ENCODE assay signal across 8 cellular contexts in genomic region chr1:230424440-230425251, GRCh38. TPM values are rescaled to one million over a fixed set of nuclear protein-coding genes. Genes with fewer than 3 reads are reported as not detected.
DNase-seq lines count a peak whose midpoint lies in the region; ATAC-seq and TF ChIP-seq lines count a peak whose summit lies in the region.

No MANE protein-coding gene starts in this region.

- H3K36me3 Mint-ChIP-seq in H9 (ENCODE audit: insufficient read depth in 1 of 3, low read depth in 3 of 3) (peaks cover 15 to 17% (median 16%) of the 10 kb centered on the region in 3 experiments), progenitor cell of endocrine pancreas (ENCODE audit: insufficient read depth) (peaks cover 8% of the 10 kb centered on the region)

- H2AFZ ChIP-seq in H9 (ENCODE audit: low read length), result no peak overlapping the region

- H2BK20ac ChIP-seq in H9 (ENCODE audit: low read depth, low read length, poor library complexity, severe bottlenecking), result no peak overlapping the region

- H2BK12ac ChIP-seq in H9 (ENCODE audit: insufficient read length, low read depth, low read length), result no peak overlapping the region

- TF ChIP-seq CTCF in H9 (conservative IDR thresholded peaks at IDR 0.05), result no peak
- peak; percentile 15 for TF ChIP-seq CTCF in progenitor cell of endocrine pancreas (IDR thresholded peaks at IDR 0.05; ENCODE audit: unreplicated experiment)

- H4K91ac ChIP-seq in H9 (ENCODE audit: insufficient read length, low read depth, low read length), result no peak overlapping the region

- H2BK15ac ChIP-seq in H9 (ENCODE audit: low read depth, low read length), result no peak overlapping the region

- H2BK5ac ChIP-seq in H9 (ENCODE audit: insufficient read length, low read length), result no peak overlapping the region

- H3K9me3 ChIP-seq in H9 (ENCODE audit: control insufficient read depth, low read depth, low read length), result no peaks in the 10 kb centered on the region
- H3K9me3 ChIP-seq in endocrine pancreas (ENCODE audit: control insufficient read depth, low read length), result no peaks in the 10 kb centered on the region

- H3K36me3 ChIP-seq in endocrine pancreas (ENCODE audit: control insufficient read depth, insufficient read depth, low read length), result no peaks in the 10 kb centered on the region

- no peak overlapping the region for H4K5ac ChIP-seq in H9 (ENCODE audit: insufficient read length, low read depth, low read length)

- H3K18ac ChIP-seq in H9 (ENCODE audit: insufficient read length, low read depth, low read length), result no peak overlapping the region

- H3K79me2 ChIP-seq in H9 (ENCODE audit: insufficient read depth, low read length), result peaks cover 7% of the 10 kb centered on the region; the same call in 1 of the 2 replicates

- H3K56ac ChIP-seq in H9 (ENCODE audit: insufficient read length, low read depth, low read length), result no peak overlapping the region

- H3K4me1 Mint-ChIP-seq in H9 (peaks cover 50 to 67% of the 10 kb centered on the region in 2 experiments), progenitor cell of endocrine pancreas (ENCODE audit: low read depth) (peaks cover 15% of the 10 kb centered on the region)

- peak overlapping the region; percentile 29 for H3K4me3 ChIP-seq in endocrine pancreas (ENCODE audit: control insufficient read depth, insufficient read depth, low read length)

- H3K23ac ChIP-seq in H9 (ENCODE audit: insufficient read length, low read depth, low read length), result no peak overlapping the region

- H3K27me3 Mint-ChIP-seq in H9 (ENCODE audit: low read depth), result peaks cover 25% of the 10 kb centered on the region
- peaks cover 68% of the 10 kb centered on the region for H3K27me3 Mint-ChIP-seq in progenitor cell of endocrine pancreas

- H3K4me3 Mint-ChIP-seq in H9, result peak overlapping the region; percentile 81 to 90
- H3K4me3 Mint-ChIP-seq in progenitor cell of endocrine pancreas (ENCODE audit: low read depth), result peak overlapping the region; percentile 83

- H3K9ac ChIP-seq in H9 (ENCODE audit: extremely low read depth, insufficient read length, low read length) (peak overlapping the region; percentile 29), endocrine pancreas (ENCODE audit: control insufficient read depth, insufficient read depth, low read length) (peak overlapping the region; percentile 48)

- DNase-seq in H9 (peak; percentile 48), NCI-H345 treated with DMSO at 0.1 percent for 48 hours (lab: John Stamatoyannopoulos, UW; ENCODE audit: unreplicated experiment) (peak; percentile 17), progenitor cell of endocrine pancreas (ENCODE audit: low spot score, unreplicated experiment) (no peak)
- DNase-seq in effector CD8-positive, alpha-beta T cell (lab: John Stamatoyannopoulos, UW), result no peak
- no peak for DNase-seq in NK-92 treated with Interleukin-12 subunit alpha and Interleukin-12 subunit beta, amount 100 ng/mL, for 24 hours (lab: John Stamatoyannopoulos, UW)
- DNase-seq in activated CD4-positive, alpha-beta T cell treated with anti-CD3 and anti-CD28 coated beads for 4 hours, result no peak

- no peak overlapping the region for H2BK120ac ChIP-seq in H9 (ENCODE audit: low read depth, low read length, poor library complexity, severe bottlenecking)

- H4K8ac ChIP-seq in H9 (replicated peaks; ENCODE audit: insufficient read length, low read depth, low read length), result no peak overlapping the region

- no peaks in the 10 kb centered on the region for H4K20me1 ChIP-seq in H9 (ENCODE audit: control insufficient read depth, insufficient read depth, insufficient read length)

- WGBS in H9 (ENCODE audit: extremely low coverage, insufficient read length, low lambda C conversion rate), result no CpG with 5 or more reads among the region's 30 CpGs

- peaks cover 12% of the 10 kb centered on the region for H3K23me2 ChIP-seq in H9 (ENCODE audit: insufficient read length, low read depth, low read length, poor library complexity, severe bottlenecking)

- no peak for ATAC-seq in HG02870 (IDR thresholded peaks at IDR 0.05; ENCODE audit: unreplicated experiment)

- H3K4me1 ChIP-seq in H9 (ENCODE audit: insufficient read depth, low read length) (no peaks in the 10 kb centered on the region; the same call in 1 of the 2 replicates), endocrine pancreas (ENCODE audit: control insufficient read depth, insufficient read depth, low read length) (no peaks in the 10 kb centered on the region)

- H3T11ph ChIP-seq in H9 (ENCODE audit: low read length), result no peak overlapping the region

- no peak overlapping the region for H3K27ac ChIP-seq in H9 (ENCODE audit: insufficient read length, low read depth, low read length)

- H2AK5ac ChIP-seq in H9 (ENCODE audit: insufficient read length, low read length), result no peak overlapping the region

- H3K9me3 Mint-ChIP-seq in H9, result peaks cover 12 to 13% of the 10 kb centered on the region in 2 experiments
- H3K9me3 Mint-ChIP-seq in progenitor cell of endocrine pancreas (ENCODE audit: low read depth), result peaks cover 6% of the 10 kb centered on the region

- peak overlapping the region; percentile 88 for H3K4me2 ChIP-seq in H9 (ENCODE audit: insufficient read depth, insufficient read length, low read length)

- H3K27me3 ChIP-seq in H9 (ENCODE audit: insufficient read depth, low read length) (no peaks in the 10 kb centered on the region; the same call in 1 of the 2 replicates), endocrine pancreas (ENCODE audit: control insufficient read depth, insufficient read depth, low read length) (no peaks in the 10 kb centered on the region)

- H3K4ac ChIP-seq in H9 (ENCODE audit: low read depth, low read length), result no peak overlapping the region

- H3K27ac Mint-ChIP-seq in H9 (peak overlapping the region in 1 of 3 experiments; percentile 25; a peak in 1 of 7 replicates), progenitor cell of endocrine pancreas (peak overlapping the region; percentile 87)

- no peak overlapping the region; the same call in 1 of the 2 replicates for H3K14ac ChIP-seq in H9 (ENCODE audit: insufficient read depth, low read length)

- no peaks in the 10 kb centered on the region for H3K79me1 ChIP-seq in H9 (ENCODE audit: insufficient read depth, low read depth, low read length, poor library complexity, severe bottlenecking)

RNA-seq across cellular contexts. Expression of gene PGBD5, which starts 1.5 kb away (rescaled TPM):
- 19.0 and 19.1 TPM in 2 replicates for total RNA-seq in H9 (2021)
- 12.6 and 16.2 TPM in 2 replicates for total RNA-seq in progenitor cell of endocrine pancreas

Comparison
In these comparisons a context has a peak if more than half of its experiments do, and no peak if none do; other contexts are left out.
1. DNase-seq: peak in H9 (single experiment) and NCI-H345 treated with DMSO at 0.1 percent for 48 hours (single experiment); none in progenitor cell of endocrine pancreas (single experiment), effector CD8-positive, alpha-beta T cell (single experiment), NK-92 treated with Interleukin-12 subunit alpha and Interleukin-12 subunit beta, amount 100 ng/mL, for 24 hours (single experiment) and activated CD4-positive, alpha-beta T cell treated with anti-CD3 and anti-CD28 coated beads for 4 hours (0 of 2).